In genomic region chr11:95993438-95994339, GRCh38 we compare ENCODE assay signal across 23 cellular contexts.
A peak's percentile ranks its signal among the peaks of the same experiment; 100 is the strongest.
DNase-seq lines count a peak whose midpoint lies in the region; ATAC-seq, FAIRE-seq and TF ChIP-seq lines count a peak whose summit lies in the region.
"Had no signal": no experiment of that assay in that cellular context is flagged by ENCODE, and none has a peak within 500 bp of the region (broad histone marks: within the 10 kb centered on the region; RNA-seq: fewer than 3 reads in every experiment).

No MANE protein-coding gene starts in this region.

- H3K27ac Mint-ChIP-seq in CD8-positive, alpha-beta T cell, result peak overlapping the region; percentile 27
- no peak overlapping the region for H3K27ac Mint-ChIP-seq in natural killer cell
- H3K27ac Mint-ChIP-seq: CD14-positive monocyte; dendritic cell treated with granulocyte-macrophage colony-stimulating factor and Interleukin-4, amounts not matched to agents 40 ng/mL and 50 ng/mL, for 4 days; stimulated activated naive CD8-positive, alpha-beta T cell treated with anti-CD3 and anti-CD28 coated beads, Interleukin-15, amount 100 ng/mL, for 72 hours had no signal

- no peaks in the 10 kb centered on the region for H3K4me1 ChIP-seq in CD8-positive, alpha-beta T cell (ENCODE audit: insufficient read depth, low read length)
- H3K4me1 ChIP-seq in Panc1 (ENCODE audit: control insufficient read depth, insufficient read depth, low read length), result no peaks in the 10 kb centered on the region
- H3K4me1 ChIP-seq: parathyroid adenoma, uterus had no signal

- no TSS peak for BruUV-seq in Panc1 (replicated peaks; lab: Mats Ljungman, UMichigan)

- H3K36me3 ChIP-seq in CD8-positive, alpha-beta T cell (ENCODE audit: insufficient read depth, low read length), result peaks cover 15% of the 10 kb centered on the region
- no peaks in the 10 kb centered on the region for H3K36me3 ChIP-seq in Panc1 (ENCODE audit: control insufficient read depth, insufficient read depth, low read length)
- H3K36me3 ChIP-seq: uterus had no signal

- no peak for FAIRE-seq in H54 (lab: Jason Lieb, UNC)
- FAIRE-seq in D721Med (lab: Jason Lieb, UNC), result no peak
- FAIRE-seq: bronchial epithelial cell, GM12891 had no signal

- no peak overlapping the region for H3K4me3 Mint-ChIP-seq in CD8-positive, alpha-beta T cell
- no peak overlapping the region for H3K4me3 Mint-ChIP-seq in natural killer cell
- H3K4me3 Mint-ChIP-seq: CD14-positive monocyte; dendritic cell treated with granulocyte-macrophage colony-stimulating factor and Interleukin-4, amounts not matched to agents 40 ng/mL and 50 ng/mL, for 4 days; stimulated activated naive CD8-positive, alpha-beta T cell treated with anti-CD3 and anti-CD28 coated beads, Interleukin-15, amount 100 ng/mL, for 72 hours had no signal

- TF ChIP-seq CTCF in CD8-positive, alpha-beta T cell (IDR thresholded peaks at IDR 0.05), result no peak
- TF ChIP-seq CTCF in Panc1 (IDR thresholded peaks at IDR 0.05), result no peak
- TF ChIP-seq CTCF in natural killer cell (IDR thresholded peaks at IDR 0.05), result no peak
- no peak for TF ChIP-seq CTCF in D721Med (IDR thresholded peaks at IDR 0.05; ENCODE audit: insufficient read depth, missing control alignments)

- CTCF ChIA-PET in CD8-positive, alpha-beta T cell (lab: Charles Lee), result no interaction called here
- CTCF ChIA-PET in Panc1 (lab: Charles Lee), result no interaction called here

- H3K9me3 ChIP-seq in CD8-positive, alpha-beta T cell (ENCODE audit: low read length), result no peaks in the 10 kb centered on the region
- no peaks in the 10 kb centered on the region for H3K9me3 ChIP-seq in Panc1 (ENCODE audit: control insufficient read depth, insufficient read depth, low read depth, low read length)
- H3K9me3 ChIP-seq: uterus had no signal

- DNase-seq in CD8-positive, alpha-beta T cell, result no peak
- DNase-seq in Panc1 (ENCODE audit: low read depth, low spot score) (no peak), left colon (no peak), renal cortical epithelial cell (ENCODE audit: low read depth) (peak; percentile 58), natural killer cell (no peak), H54 (ENCODE audit: insufficient read length, low spot score) (no peak), D721Med (ENCODE audit: insufficient read length, low spot score) (no peak)
- DNase-seq: activated CD4-positive, CD25-positive, alpha-beta regulatory T cell treated with anti-CD3 and anti-CD28 coated beads, Interleukin-2, amount 50 U/mL, for 72 hours; DMS53; KBM-7; NCI-H1694 treated with DMSO at 0.1 percent for 48 hours; RPMI8226; stimulated activated CD4-positive, alpha-beta T cell treated with anti-CD3 and anti-CD28 coated beads, Interleukin-4, amount 100 ng/mL, for 1 hour; stimulated activated naive CD8-positive, alpha-beta T cell treated with anti-CD3 and anti-CD28 coated beads, Interleukin-15, amount 100 ng/mL, for 72 hours; uterus had no signal

- peaks cover 39% of the 10 kb centered on the region for H3K4me1 Mint-ChIP-seq in CD8-positive, alpha-beta T cell (ENCODE audit: low read depth)
- H3K4me1 Mint-ChIP-seq in natural killer cell, result no peaks in the 10 kb centered on the region
- H3K4me1 Mint-ChIP-seq: CD14-positive monocyte had no signal

- H3K27me3 ChIP-seq in CD8-positive, alpha-beta T cell (ENCODE audit: insufficient read depth, low read length), result no peaks in the 10 kb centered on the region
- no peaks in the 10 kb centered on the region for H3K27me3 ChIP-seq in Panc1 (ENCODE audit: control insufficient read depth, insufficient read depth, low read length)
- H3K27me3 ChIP-seq: uterus had no signal

- POLR2A ChIA-PET in CD8-positive, alpha-beta T cell (lab: Charles Lee), result interaction anchor here (0.5 kb wide), 1 partner anchor 213 kb away, joined by 3 read pairs; no protein-coding TSS in a partner anchor
- POLR2A ChIA-PET in Panc1 (lab: Charles Lee), result interaction anchor here (0.6 kb wide), 1 partner anchor 41 kb away, joined by 10 read pairs; no protein-coding TSS in a partner anchor

- intact Hi-C loops in CD8-positive, alpha-beta T cell (cut with DNase I, micrococcal nuclease), result no loop called here
- intact Hi-C loops in Panc1 (cut with micrococcal nuclease; ENCODE audit: unreplicated experiment), result no loop called here
- intact Hi-C loops in left colon (cut with DNase I, micrococcal nuclease), result no loop called here
- intact Hi-C loops in natural killer cell (cut with micrococcal nuclease), result no loop called here

- H3K27me3 Mint-ChIP-seq in CD8-positive, alpha-beta T cell (ENCODE audit: low read depth), result no peaks in the 10 kb centered on the region
- H3K27me3 Mint-ChIP-seq in natural killer cell (ENCODE audit: low read depth in 2 of 2), result no peaks in the 10 kb centered on the region
- H3K27me3 Mint-ChIP-seq: dendritic cell treated with granulocyte-macrophage colony-stimulating factor and Interleukin-4, amounts not matched to agents 40 ng/mL and 50 ng/mL, for 4 days; stimulated activated naive CD8-positive, alpha-beta T cell treated with anti-CD3 and anti-CD28 coated beads, Interleukin-15, amount 100 ng/mL, for 72 hours had no signal

- H3K27ac ChIP-seq in CD8-positive, alpha-beta T cell (ENCODE audit: low read depth, low read length), result no peak overlapping the region
- H3K27ac ChIP-seq in Panc1 (ENCODE audit: low read length), result no peak overlapping the region
- H3K27ac ChIP-seq: parathyroid adenoma, skin epidermis, uterus had no signal

- peaks cover 55% of the 10 kb centered on the region for H3K36me3 Mint-ChIP-seq in CD8-positive, alpha-beta T cell
- H3K36me3 Mint-ChIP-seq in natural killer cell, result no peaks in the 10 kb centered on the region

- ATAC-seq in CD8-positive, alpha-beta T cell, result no peak
- ATAC-seq in Panc1 (peak; percentile 70), left colon (peak; percentile 63), natural killer cell (no peak), HG03139 (IDR thresholded peaks at IDR 0.05; ENCODE audit: unreplicated experiment) (no peak)
- ATAC-seq: left lobe of liver; stimulated activated naive CD8-positive, alpha-beta T cell treated with anti-CD3 and anti-CD28 coated beads, Interleukin-15, amount 100 ng/mL, for 72 hours had no signal

- H3K9me3 Mint-ChIP-seq in CD8-positive, alpha-beta T cell, result no peaks in the 10 kb centered on the region
- no peaks in the 10 kb centered on the region for H3K9me3 Mint-ChIP-seq in natural killer cell
- H3K9me3 Mint-ChIP-seq: CD14-positive monocyte; dendritic cell treated with granulocyte-macrophage colony-stimulating factor and Interleukin-4, amounts not matched to agents 40 ng/mL and 50 ng/mL, for 4 days; stimulated activated naive CD8-positive, alpha-beta T cell treated with anti-CD3 and anti-CD28 coated beads, Interleukin-15, amount 100 ng/mL, for 72 hours had no signal

- no peak for TF ChIP-seq POLR2A in H54 (IDR thresholded peaks at IDR 0.05; ENCODE audit: low read depth, low read length)

- no peak overlapping the region for H3K4me3 ChIP-seq in CD8-positive, alpha-beta T cell (ENCODE audit: low read depth, low read length)
- no peak overlapping the region for H3K4me3 ChIP-seq in Panc1 (ENCODE audit: low read depth in 2 of 2, low read length in 2 of 2)
- H3K4me3 ChIP-seq: skin epidermis, uterus had no signal

- in situ Hi-C loops in Panc1 (cut with HindIII; ENCODE audit: low pct_unique_long_range_greater_than_20kb, low sequenced_read_pairs), result no loop called here

Comparison
In these comparisons a context has a peak if more than half of its experiments do, and no peak if none do; other contexts are left out.
1. ATAC-seq: peak in Panc1 (single experiment) and left colon (single experiment); none in CD8-positive, alpha-beta T cell (single experiment), natural killer cell (0 of 3) and HG03139 (single experiment).